Comparison of ENCODE assay signal across 24 cellular contexts in genomic region chr5:124832510-124832909, GRCh38.
"Had no signal": no experiment of that assay in that cellular context is flagged by ENCODE, and none has a peak within 500 bp of the region (broad histone marks: within the 10 kb centered on the region; RNA-seq: fewer than 3 reads in every experiment).

No MANE protein-coding gene starts in this region.

- H3K27ac ChIP-seq: PC-9 had no signal

- DNase-seq: activated CD4-positive, alpha-beta T cell treated with anti-CD3 and anti-CD28 coated beads for 1 hour; activated CD4-positive, alpha-beta T cell treated with anti-CD3 and anti-CD28 coated beads, Interleukin-2, amount 10 ng/mL, durations not matched to agents 24 days and 14 days; activated CD4-positive, alpha-beta T cell treated with anti-CD3 and anti-CD28 coated beads, Interleukin-2, amount 50 U/mL, for 48 hours; activated CD8-positive, alpha-beta memory T cell treated with anti-CD3 and anti-CD28 coated beads, Interleukin-2, amount 10 ng/mL, durations not matched to agents 7 days and 5 days; activated effector memory CD4-positive, alpha-beta T cell treated with Interleukin-2 at 50 U/mL for 16 hours; activated naive CD4-positive, alpha-beta T cell; activated naive CD8-positive, alpha-beta T cell treated with anti-CD3 and anti-CD28 coated beads, Interleukin-2, amount 50 U/mL, for 24 hours; activated T-cell treated with anti-CD3 and anti-CD28 coated beads, Interleukin-2, amount 50 U/mL, for 24 hours; amygdala; Karpas-422; NCI-H1092; NCI-H1930; NCI-H2171; NCI-H2227 treated with DMSO at 0.1 percent for 48 hours; NCI-H446 treated with DMSO at 0.1 percent for 48 hours; NCI-H526; NCI-H774; PC-9; SHP77 treated with DMSO at 0.1 percent for 48 hours; T-helper 17 cell; T-helper 9 cell had no signal

- H2AFZ ChIP-seq: PC-9 had no signal

- H3K4me3 ChIP-seq: PC-9 had no signal

- ATAC-seq: activated CD8-positive, alpha-beta memory T cell treated with anti-CD3 and anti-CD28 coated beads, Interleukin-2, amount 10 ng/mL, durations not matched to agents 7 days and 5 days; activated naive CD4-positive, alpha-beta T cell treated with anti-CD3 and anti-CD28 coated beads, Interleukin-2, amount 50 U/mL, for 72 hours; activated naive CD8-positive, alpha-beta T cell treated with anti-CD3 and anti-CD28 coated beads, Interleukin-2, amount 50 U/mL, for 24 hours; T-helper 17 cell; WTC11 had no signal

- H3K4me2 ChIP-seq: PC-9 had no signal

- FAIRE-seq: astrocyte had no signal
